In the genomic region with DNA sequence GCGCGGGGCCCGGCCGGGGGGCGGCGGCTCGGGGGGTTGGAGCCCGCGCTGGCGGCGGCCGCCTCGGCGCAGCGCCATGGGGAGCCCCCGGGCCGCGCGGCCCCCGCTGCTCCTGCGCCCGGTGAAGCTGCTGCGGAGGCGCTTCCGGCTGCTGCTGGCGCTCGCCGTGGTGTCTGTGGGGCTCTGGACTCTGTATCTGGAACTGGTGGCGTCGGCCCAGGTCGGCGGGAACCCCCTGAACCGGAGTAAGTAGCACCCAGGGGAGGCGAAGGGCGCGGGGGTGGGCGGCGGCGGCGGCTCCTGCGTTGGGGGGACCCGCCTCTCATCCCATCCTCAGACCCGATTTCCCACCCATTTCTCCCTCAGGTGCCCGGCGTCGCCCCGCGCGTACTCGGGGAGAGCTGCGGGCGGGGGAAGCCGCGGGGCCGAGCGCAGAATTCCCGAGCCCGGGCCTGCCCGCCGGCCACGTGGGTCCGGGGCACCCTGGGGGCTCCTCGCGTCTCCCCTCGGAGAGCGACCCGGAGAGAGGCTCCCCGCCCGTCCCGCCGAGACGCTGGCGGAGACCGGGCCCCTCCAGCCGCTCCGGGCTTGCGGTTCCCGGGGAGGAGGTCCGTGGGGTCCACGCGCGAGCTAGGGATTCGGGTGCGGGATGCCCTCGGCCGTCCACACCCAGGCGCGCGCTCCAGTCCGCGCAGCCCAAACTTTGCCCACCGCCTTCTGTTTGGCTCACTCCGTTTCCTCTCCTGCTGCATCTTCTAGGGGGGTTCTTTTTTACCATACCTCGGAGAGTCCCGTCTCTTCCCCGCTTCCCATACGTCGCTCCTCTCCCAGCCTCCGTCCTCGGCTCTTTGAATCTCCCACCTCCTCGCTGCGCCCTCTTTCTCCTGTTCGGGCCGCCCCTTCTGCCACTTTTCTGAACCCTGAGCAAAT, we compare ENCODE assay signal across 8 cellular contexts. TPM values are rescaled to one million over a fixed set of nuclear protein-coding genes. Genes with fewer than 3 reads are reported as not detected.
DNase-seq lines count a peak whose midpoint lies in the region; ATAC-seq and TF ChIP-seq lines count a peak whose summit lies in the region.

No MANE protein-coding gene starts in this region.

- peak overlapping the region; percentile 93 for H3K4me2 ChIP-seq in BLaER1

- H4K20me1 ChIP-seq in BLaER1: peaks cover 27% of the 10 kb centered on the region; the same call in 1 of the 2 replicates

- TF ChIP-seq POLR2A in gastroesophageal sphincter (IDR thresholded peaks at IDR 0.05): no peak
- no peak for TF ChIP-seq POLR2A in prostate gland (IDR thresholded peaks at IDR 0.05)

- H3K9ac ChIP-seq in BLaER1: peak overlapping the region; percentile 58; the same call in 1 of the 2 replicates

- no peak overlapping the region for H3K27ac ChIP-seq in BLaER1
- H3K27ac ChIP-seq in gastroesophageal sphincter: peak overlapping the region in 1 of 4 donors; percentile 25
- H3K27ac ChIP-seq in prostate gland: no peak overlapping the region

- no peak for TF ChIP-seq RAD21 in Ishikawa (IDR thresholded peaks at IDR 0.05; ENCODE audit: low read depth)

- H3K4me3 ChIP-seq in BLaER1: peak overlapping the region; percentile 70
- peak overlapping the region; percentile 38 to 65 for H3K4me3 ChIP-seq in gastroesophageal sphincter
- H3K4me3 ChIP-seq in prostate gland: peak overlapping the region; percentile 44 to 62

- 24 to 36% methylated on average over 4 to 9 of the region's 104 CpGs for WGBS in gastroesophageal sphincter (ENCODE audit: low coverage in 1 of 2), 2 donors
- 8% methylated on average over 42 of the region's 104 CpGs for WGBS in prostate gland

- no peak for TF ChIP-seq CTCF in gastroesophageal sphincter (IDR thresholded peaks at IDR 0.05)
- no peak for TF ChIP-seq CTCF in prostate gland (IDR thresholded peaks at IDR 0.05)

- H3K27me3 ChIP-seq in BLaER1 (peaks cover 67% of the 10 kb centered on the region), gastroesophageal sphincter (peaks cover 78% of the 10 kb centered on the region), prostate gland (replicated peaks; ENCODE audit: insufficient read depth) (no peaks in the 10 kb centered on the region)

- TF ChIP-seq EP300 in Ishikawa (IDR thresholded peaks at IDR 0.05; ENCODE audit: borderline replicate concordance): peak; percentile 12; the same call in 1 of the 2 replicates
- TF ChIP-seq EP300 in gastroesophageal sphincter (IDR thresholded peaks at IDR 0.05): no peak

- H3K27me3 Mint-ChIP-seq in activated T-cell treated with anti-CD3 and anti-CD28 coated beads, Interleukin-2, amount 50 U/mL, for 24 hours: peaks cover 41% of the 10 kb centered on the region

- peak overlapping the region; percentile 74 for H3K4me3 Mint-ChIP-seq in activated T-cell treated with anti-CD3 and anti-CD28 coated beads, Interleukin-2, amount 50 U/mL, for 24 hours

- no peaks in the 10 kb centered on the region for H3K9me3 Mint-ChIP-seq in activated T-cell treated with anti-CD3 and anti-CD28 coated beads, Interleukin-2, amount 50 U/mL, for 24 hours

- H3K36me3 ChIP-seq in BLaER1 (no peaks in the 10 kb centered on the region), gastroesophageal sphincter (no peaks in the 10 kb centered on the region), prostate gland (no peaks in the 10 kb centered on the region)

- peak overlapping the region; percentile 7 for H3K27ac Mint-ChIP-seq in activated T-cell treated with anti-CD3 and anti-CD28 coated beads, Interleukin-2, amount 50 U/mL, for 24 hours

- H3K4me1 ChIP-seq in BLaER1: peaks cover 14% of the 10 kb centered on the region; the same call in 1 of the 2 replicates
- peaks cover 0 to 22% (median 10%) of the 10 kb centered on the region in 3 donors for H3K4me1 ChIP-seq in gastroesophageal sphincter
- no peaks in the 10 kb centered on the region for H3K4me1 ChIP-seq in prostate gland (replicated peaks)

- peaks cover 21% of the 10 kb centered on the region for H3K4me1 Mint-ChIP-seq in activated T-cell treated with anti-CD3 and anti-CD28 coated beads, Interleukin-2, amount 50 U/mL, for 24 hours (ENCODE audit: low read depth)

- H3K36me3 Mint-ChIP-seq in activated T-cell treated with anti-CD3 and anti-CD28 coated beads, Interleukin-2, amount 50 U/mL, for 24 hours (ENCODE audit: low read depth): no peaks in the 10 kb centered on the region

- ATAC-seq in gastroesophageal sphincter (peak; percentile 58), GM19023 (IDR thresholded peaks at IDR 0.05; ENCODE audit: unreplicated experiment) (no peak)

- peak; percentile 63 for DNase-seq in activated T-cell treated with anti-CD3 and anti-CD28 coated beads, Interleukin-2, amount 50 U/mL, for 24 hours
- peak; percentile 24 for DNase-seq in prostate gland (ENCODE audit: low spot score)
- no peak for DNase-seq in HUDEP-2 (lab: John Stamatoyannopoulos, UW; ENCODE audit: unreplicated experiment in 76 of 76)
- DNase-seq in SK-N-DZ (ENCODE audit: low spot score): no peak

- intact Hi-C loops in prostate gland (cut with DNase I): no loop called here

- H3K9me3 ChIP-seq in BLaER1: no peaks in the 10 kb centered on the region
- no peaks in the 10 kb centered on the region for H3K9me3 ChIP-seq in gastroesophageal sphincter
- H3K9me3 ChIP-seq in prostate gland: no peaks in the 10 kb centered on the region

TF ChIP-seq in Ishikawa, 13 proteins besides CTCF, POLR2A, EP300 and RAD21:
- TF ChIP-seq TAF1 (IDR thresholded peaks at IDR 0.05; ENCODE audit: low read depth) (no peak), FOXM1 (IDR thresholded peaks at IDR 0.05; ENCODE audit: borderline replicate concordance, low read depth) (no peak), ZBTB7A (IDR thresholded peaks at IDR 0.05; ENCODE audit: low read depth) (peak; percentile 35; the same call in 1 of the 2 replicates), YY1 (IDR thresholded peaks at IDR 0.05; ENCODE audit: low read depth) (no peak)

RNA-seq across cellular contexts. Expression of a gene that starts 0.8 kb away (rescaled TPM):
- total RNA-seq in gastroesophageal sphincter (1 to 10 TPM in 2 of 4 donors, under 1 TPM in 1, not detected in 1; 0.54 to 1.6 (median 1.4) TPM), prostate gland (10 to 100 TPM in 1 of 2 donors, 1 to 10 TPM in 1; 7.1 to 16.3 TPM)
- polyA plus RNA-seq in SK-N-DZ (2014; cell fraction: cytosol; rRNA removed): 11.8 and 16.3 TPM in 2 replicates
- 28.1 and 35.9 TPM in 2 replicates for polyA plus RNA-seq in SK-N-DZ (2014; cell fraction: nucleus; rRNA removed)

RNA-seq across cellular contexts. Expression of a gene that starts 59.1 kb away (rescaled TPM):
- total RNA-seq in gastroesophageal sphincter (1 to 10 TPM; 3.0 to 7.0 (median 5.5) TPM), prostate gland (1 to 10 TPM; 7.0 to 8.9 TPM)
- 74.0 and 80.1 TPM in 2 replicates for polyA plus RNA-seq in SK-N-DZ (2014; cell fraction: cytosol; rRNA removed)
- polyA plus RNA-seq in SK-N-DZ (2014; cell fraction: nucleus; rRNA removed): 95.5 and 123 TPM in 2 replicates

Comparison
In these comparisons a context has a peak if more than half of its experiments do, and no peak if none do; other contexts are left out.
1. DNase-seq: peak in activated T-cell treated with anti-CD3 and anti-CD28 coated beads, Interleukin-2, amount 50 U/mL, for 24 hours (single experiment) and prostate gland (single experiment); none in HUDEP-2 (0 of 76) and SK-N-DZ (single experiment).
2. Peak in every context shown above with its lines, with median percentiles within 50 percentile points of each other: H3K4me3 ChIP-seq.